Comparison of ENCODE assay signal across 21 cellular contexts in genomic region chr2:69389271-69389670, GRCh38.
"Had no signal": no experiment of that assay in that cellular context is flagged by ENCODE, and none has a peak within 500 bp of the region (broad histone marks: within the 10 kb centered on the region; RNA-seq: fewer than 3 reads in every experiment).

No MANE protein-coding gene starts in this region.

- H3K9me3 ChIP-seq: gastrocnemius medialis, ovary, psoas muscle, spleen, suprapubic skin, transverse colon had no signal

- H3K9me3 Mint-ChIP-seq: memory B cell; nephron progenitor cell; stimulated activated memory B cell treated with anti-CD40 and anti-IgM and Interleukin-4, amounts not matched to agents 10 μg/mL and 1 μg/mL and 100 μg/mL, for 72 hours; stimulated activated naive CD8-positive, alpha-beta T cell treated with anti-CD3 and anti-CD28 coated beads, Interleukin-15, Interleukin-2, amounts not matched to agents 100 ng/mL and 50 ng/mL, for 24 hours had no signal

- H3K27ac Mint-ChIP-seq: memory B cell; nephron progenitor cell; stimulated activated naive CD8-positive, alpha-beta T cell treated with anti-CD3 and anti-CD28 coated beads, Interleukin-15, Interleukin-2, amounts not matched to agents 100 ng/mL and 50 ng/mL, for 24 hours had no signal

- H3K27me3 Mint-ChIP-seq: memory B cell; stimulated activated memory B cell treated with anti-CD40 and anti-IgM and Interleukin-4, amounts not matched to agents 10 μg/mL and 1 μg/mL and 100 μg/mL, for 72 hours; stimulated activated naive CD8-positive, alpha-beta T cell treated with anti-CD3 and anti-CD28 coated beads, Interleukin-15, Interleukin-2, amounts not matched to agents 100 ng/mL and 50 ng/mL, for 24 hours had no signal

- H3K36me3 ChIP-seq: gastrocnemius medialis, ovary, transverse colon had no signal

- H3K4me3 Mint-ChIP-seq: memory B cell; nephron progenitor cell; stimulated activated memory B cell treated with anti-CD40 and anti-IgM and Interleukin-4, amounts not matched to agents 10 μg/mL and 1 μg/mL and 100 μg/mL, for 72 hours; stimulated activated naive CD8-positive, alpha-beta T cell treated with anti-CD3 and anti-CD28 coated beads, Interleukin-15, Interleukin-2, amounts not matched to agents 100 ng/mL and 50 ng/mL, for 24 hours had no signal

- H3K4me3 ChIP-seq: coronary artery, gastrocnemius medialis, lung, ovary, psoas muscle, skin epidermis, spleen, suprapubic skin, transverse colon had no signal

- DNase-seq: dermis blood vessel endothelial cell; effector memory CD4-positive, alpha-beta T cell; gastrocnemius medialis; kidney; nephron progenitor cell; occipital lobe; ovary; posterior cingulate gyrus; psoas muscle; right cardiac atrium; spleen; stimulated activated CD4-positive, alpha-beta T cell treated with anti-CD3 and anti-CD28 coated beads, Interleukin-4, amount 100 ng/mL, for 4 hours; transverse colon had no signal

- H3K27ac ChIP-seq: coronary artery, gastrocnemius medialis, ovary, psoas muscle, skin epidermis, spleen, suprapubic skin had no signal

- H3K27me3 ChIP-seq: gastrocnemius medialis, ovary, spleen, suprapubic skin, transverse colon had no signal

- ATAC-seq: gastrocnemius medialis; left lobe of liver; psoas muscle; right cardiac atrium; stimulated activated memory B cell treated with anti-CD40 and anti-IgM and Interleukin-4, amounts not matched to agents 10 μg/mL and 1 μg/mL and 100 μg/mL, for 72 hours had no signal
